ENCODE assay signal across 8 cellular contexts in genomic region chr12:21989819-21990412, GRCh38. TPM values are rescaled to one million over a fixed set of nuclear protein-coding genes. Genes with fewer than 3 reads are reported as not detected.
A peak's percentile ranks its signal among the peaks of the same experiment; 100 is the strongest.
DNase-seq lines count a peak whose midpoint lies in the region; ATAC-seq and TF ChIP-seq lines count a peak whose summit lies in the region.
"Had no signal": no experiment of that assay in that cellular context is flagged by ENCODE, and none has a peak within 500 bp of the region (broad histone marks: within the 10 kb centered on the region; RNA-seq: fewer than 3 reads in every experiment).

No MANE protein-coding gene starts in this region.

- H3K9me3 ChIP-seq in esophagus squamous epithelium: no peaks in the 10 kb centered on the region
- no peaks in the 10 kb centered on the region for H3K9me3 ChIP-seq in gastrocnemius medialis

- DNase-seq in GM12864 (ENCODE audit: low read depth): no peak
- peak; percentile 5 for DNase-seq in NCI-H69 (lab: John Stamatoyannopoulos, UW)
- DNase-seq in esophagus squamous epithelium (lab: John Stamatoyannopoulos, UW): no peak
- no peak for DNase-seq in gastrocnemius medialis
- DNase-seq in GM19238 (ENCODE audit: insufficient read length, low spot score): no peak
- DNase-seq: NCI-H187 had no signal

- WGBS in esophagus squamous epithelium, 2 donors: 44 to 49% methylated on average over 5 of the region's 5 CpGs

- TF ChIP-seq CTCF in GM12864 (IDR thresholded peaks at IDR 0.05; ENCODE audit: low read depth, low read length, missing control alignments): peak; percentile 29
- TF ChIP-seq CTCF in esophagus squamous epithelium (IDR thresholded peaks at IDR 0.05): peak in 5 of 6 experiments; percentile 25 to 46 (median 37)
- peak; percentile 19 to 57 (median 52) for TF ChIP-seq CTCF in gastrocnemius medialis (IDR thresholded peaks at IDR 0.05 in 4 of 5, conservative IDR thresholded peaks at IDR 0.05 in 1 of 5)

- H3K4me1 ChIP-seq in esophagus squamous epithelium: no peaks in the 10 kb centered on the region
- no peaks in the 10 kb centered on the region for H3K4me1 ChIP-seq in gastrocnemius medialis

- no peaks in the 10 kb centered on the region for H3K27me3 ChIP-seq in esophagus squamous epithelium
- no peaks in the 10 kb centered on the region for H3K27me3 ChIP-seq in gastrocnemius medialis

- H3K4me3 ChIP-seq in GM12864 (ENCODE audit: low read depth, low read length) (no peak overlapping the region), esophagus squamous epithelium (no peak overlapping the region), gastrocnemius medialis (no peak overlapping the region)

- ATAC-seq in gastrocnemius medialis (no peak), HG02973 (IDR thresholded peaks at IDR 0.05; ENCODE audit: unreplicated experiment) (no peak), HG03442 (IDR thresholded peaks at IDR 0.05; ENCODE audit: unreplicated experiment) (no peak)

- in situ Hi-C loops in gastrocnemius medialis (cut with MboI; ENCODE audit: low sequenced_read_pairs in 4 of 4): loop anchor here in 2 of 4 donors (10.0 kb wide), 2 partner anchors 285 to 295 kb away; no protein-coding TSS in a partner anchor

- TF ChIP-seq POLR2A in esophagus squamous epithelium (IDR thresholded peaks at IDR 0.05) (no peak), gastrocnemius medialis (IDR thresholded peaks at IDR 0.05) (no peak)

- no peak overlapping the region for H3K27ac ChIP-seq in esophagus squamous epithelium
- no peak overlapping the region for H3K27ac ChIP-seq in gastrocnemius medialis

- H3K36me3 ChIP-seq in esophagus squamous epithelium (no peaks in the 10 kb centered on the region), gastrocnemius medialis (no peaks in the 10 kb centered on the region)

- intact Hi-C loops in esophagus squamous epithelium (cut with DNase I): no loop called here
- intact Hi-C loops in gastrocnemius medialis (cut with DNase I; ENCODE audit: low total_unique reads): loop anchor here (1.0 to 5.0 kb wide), 3 partner anchors 48 to 292 kb away; partner anchors contain the start of genes ABCC9 and KCNJ8

RNA-seq across cellular contexts. Expression of gene ABCC9, which starts 48.7 kb away (rescaled TPM):
- 10 to 100 TPM in 2 of 4 donors, 1 to 10 TPM in 1, under 1 TPM in 1; 0.68 to 11.6 (median 6.0) TPM for total RNA-seq in esophagus squamous epithelium
- total RNA-seq in gastrocnemius medialis: 100 to 1,000 TPM in 3 of 4 donors, 10 to 100 TPM in 1; 76.1 to 140 (median 118) TPM

RNA-seq across cellular contexts. Expression of gene CMAS, which starts 56.1 kb away (rescaled TPM):
- total RNA-seq in esophagus squamous epithelium (10 to 100 TPM; 46.5 to 61.8 (median 52.5) TPM), gastrocnemius medialis (10 to 100 TPM; 28.2 to 33.4 (median 29.8) TPM)

Comparison
In these comparisons a context has a peak if more than half of its experiments do, and no peak if none do; other contexts are left out.
1. RNA of gene ABCC9, which starts 48.7 kb away (total RNA-seq): 76.1 to 140 TPM in gastrocnemius medialis; 0.68 to 11.6 TPM in esophagus squamous epithelium; every median in the first group is over 4 times any median in the second.
2. Peak in every context shown above with its lines, with median percentiles within 50 percentile points of each other: CTCF ChIP-seq.